In the genomic region with DNA sequence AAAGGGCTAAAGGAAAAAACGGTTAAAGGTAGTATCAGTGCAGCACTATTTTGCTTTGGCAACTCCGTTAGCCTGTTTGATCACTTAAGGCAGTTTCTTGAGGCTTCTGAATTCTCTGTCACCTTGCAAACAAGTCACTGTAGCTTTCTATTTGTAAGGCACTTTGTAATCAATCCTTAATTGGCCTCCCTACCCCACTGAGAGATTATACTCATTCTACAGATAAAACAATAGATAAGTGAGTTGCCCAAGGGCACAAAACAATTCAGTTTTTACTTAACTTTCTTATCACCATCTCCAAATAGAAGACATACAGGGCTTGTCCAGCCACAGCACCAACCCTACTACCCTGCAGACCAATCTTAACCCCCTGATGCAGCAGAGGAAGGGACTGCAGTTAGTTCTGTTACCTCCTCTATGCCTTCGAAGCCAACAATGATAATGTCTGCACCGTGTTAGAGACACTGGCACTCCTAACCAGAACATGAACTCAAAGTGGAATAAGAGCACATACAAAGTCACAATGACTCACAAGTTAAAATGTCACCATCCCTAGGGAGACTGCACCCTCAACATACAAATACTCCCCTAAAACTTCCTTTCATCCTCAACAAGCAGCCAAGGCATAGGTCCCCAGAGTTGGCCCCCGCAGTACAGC, we compare ENCODE assay signal across 8 cellular contexts. TPM values are rescaled to one million over a fixed set of nuclear protein-coding genes. Genes with fewer than 3 reads are reported as not detected.
DNase-seq lines count a peak whose midpoint lies in the region; TF ChIP-seq lines count a peak whose summit lies in the region.
"Had no signal": no experiment of that assay in that cellular context is flagged by ENCODE, and none has a peak within 500 bp of the region (broad histone marks: within the 10 kb centered on the region; RNA-seq: fewer than 3 reads in every experiment).

No MANE protein-coding gene starts in this region.

- H3K27ac ChIP-seq in esophagus squamous epithelium: peak overlapping the region in 2 of 4 donors; percentile 66 to 83

- no peaks in the 10 kb centered on the region for H3K9me3 ChIP-seq in esophagus squamous epithelium

- intact Hi-C loops in esophagus squamous epithelium (cut with DNase I): loop anchor here (10.0 kb wide), 1 partner anchor 65 kb away; no protein-coding TSS in a partner anchor

- no peak for TF ChIP-seq POLR2A in esophagus squamous epithelium (IDR thresholded peaks at IDR 0.05)

- 42 to 65% methylated on average over 4 of the region's 5 CpGs for WGBS in esophagus squamous epithelium, 2 donors

- DNase-seq in H7 (no peak), RKO (ENCODE audit: low spot score) (peak; percentile 26), esophagus squamous epithelium (lab: John Stamatoyannopoulos, UW) (no peak), renal cortical epithelial cell (ENCODE audit: low read depth) (peak; percentile 17), DMS153 (lab: John Stamatoyannopoulos, UW) (no peak), NCI-H2227 treated with DMSO at 0.1 percent for 48 hours (lab: John Stamatoyannopoulos, UW) (no peak), ecto neural progenitor cell (ENCODE audit: low spot score) (no peak)
- DNase-seq: stimulated activated CD4-positive, alpha-beta T cell treated with anti-CD3 and anti-CD28 coated beads, Interleukin-1b, Interleukin-23, amount 100 ng/mL, for 48 hours had no signal

- H3K27me3 ChIP-seq in H7 (ENCODE audit: control insufficient read depth, insufficient read depth, low read length) (peaks cover 14% of the 10 kb centered on the region), esophagus squamous epithelium (no peaks in the 10 kb centered on the region)

- peaks cover 0 to 66% (median 6%) of the 10 kb centered on the region in 3 donors for H3K4me1 ChIP-seq in esophagus squamous epithelium

- H3K36me3 ChIP-seq in H7 (replicated peaks; ENCODE audit: control insufficient read depth, insufficient read depth, low read length): no peaks in the 10 kb centered on the region
- H3K36me3 ChIP-seq in esophagus squamous epithelium: no peaks in the 10 kb centered on the region

- H3K4me3 ChIP-seq in H7 (ENCODE audit: insufficient read depth, low read depth, low read length) (peak overlapping the region; percentile 91; the same call in 1 of the 2 replicates), esophagus squamous epithelium (peak overlapping the region in 3 of 4 donors; percentile 61 to 76 (median 70))

- no peak for TF ChIP-seq CTCF in esophagus squamous epithelium (IDR thresholded peaks at IDR 0.05)

RNA-seq across cellular contexts. Expression of a gene that starts 1.7 kb away (rescaled TPM):
- 30.7 and 36.1 TPM in 2 replicates for total RNA-seq in H7 (2014; rRNA removed; shearing (Covaris generic))
- total RNA-seq in esophagus squamous epithelium: 10 to 100 TPM in 3 of 4 donors, 1 to 10 TPM in 1; 7.9 to 19.3 (median 15.3) TPM
- 25.7 and 31.7 TPM in 2 replicates for total RNA-seq in renal cortical epithelial cell

RNA-seq across cellular contexts. Expression of a gene that starts 34.7 kb away (rescaled TPM):
- 1.2 and 1.3 TPM in 2 replicates for total RNA-seq in H7 (2014; rRNA removed; shearing (Covaris generic))
- total RNA-seq in esophagus squamous epithelium (1 to 10 TPM in 1 of 4 donors, not detected in 3; 1.2 TPM), renal cortical epithelial cell (not detected in 2 replicates)

RNA-seq across cellular contexts. Expression of a gene that starts 42.6 kb away (rescaled TPM):
- not detected in 2 replicates for total RNA-seq in H7 (2014; rRNA removed; shearing (Covaris generic))
- total RNA-seq in esophagus squamous epithelium: not detected
- total RNA-seq in renal cortical epithelial cell: not detected in 2 replicates

Comparison
In these comparisons a context has a peak if more than half of its experiments do, and no peak if none do; other contexts are left out.
1. DNase-seq: peak in RKO (single experiment) and renal cortical epithelial cell (single experiment); none in H7 (single experiment), esophagus squamous epithelium (single experiment), DMS153 (single experiment), NCI-H2227 treated with DMSO at 0.1 percent for 48 hours (single experiment) and ecto neural progenitor cell (single experiment).